32 cellular contexts compared by ENCODE assay signal in the genomic region with DNA sequence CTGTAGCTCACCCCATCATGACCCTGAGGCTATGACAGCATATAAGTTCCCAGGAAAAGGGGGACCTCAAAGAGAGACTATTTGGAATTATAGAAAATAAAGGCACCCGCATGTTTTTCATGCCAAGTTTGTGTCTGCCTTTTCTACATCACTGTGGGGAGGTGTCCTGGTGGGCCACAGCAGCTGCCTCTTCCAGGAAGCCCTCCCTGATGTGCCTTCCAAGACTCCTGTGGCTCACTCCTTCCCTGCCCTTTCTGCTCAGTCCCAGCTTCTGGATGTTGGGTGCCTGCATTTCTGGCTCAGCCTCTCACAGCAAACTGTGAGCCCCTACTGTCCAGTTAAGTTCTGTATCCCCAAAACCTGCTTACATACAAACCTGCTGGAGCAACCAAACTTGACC. TPM values are rescaled to one million over a fixed set of nuclear protein-coding genes. Genes with fewer than 3 reads are reported as not detected.
"Had no signal": no experiment of that assay in that cellular context is flagged by ENCODE, and none has a peak within 500 bp of the region (broad histone marks: within the 10 kb centered on the region; RNA-seq: fewer than 3 reads in every experiment).

No MANE protein-coding gene starts in this region.

- H3K79me2 ChIP-seq: hepatocyte had no signal

- H3K4me1 ChIP-seq: gastrocnemius medialis, psoas muscle, testis had no signal

- H3K36me3 Mint-ChIP-seq: memory B cell; mesothelial cell of epicardium; stimulated activated memory B cell treated with anti-CD40 and anti-IgM and Interleukin-4, amounts not matched to agents 10 μg/mL and 1 μg/mL and 100 μg/mL, for 72 hours had no signal

- FAIRE-seq: colon, urothelium cell line had no signal

- H3K27ac Mint-ChIP-seq: dendritic cell treated with granulocyte-macrophage colony-stimulating factor and Interleukin-4, amounts not matched to agents 40 ng/mL and 50 ng/mL, for 4 days; endodermal cell; memory B cell; mesothelial cell of epicardium; naive B cell; nephron progenitor cell; stimulated activated memory B cell treated with anti-CD40 and anti-IgM and Interleukin-4, amounts not matched to agents 10 μg/mL and 1 μg/mL and 100 μg/mL, for 72 hours had no signal

- H3K4me3 Mint-ChIP-seq: dendritic cell treated with granulocyte-macrophage colony-stimulating factor and Interleukin-4, amounts not matched to agents 40 ng/mL and 50 ng/mL, for 4 days; endodermal cell; memory B cell; mesothelial cell of epicardium; naive B cell; nephron progenitor cell; stimulated activated memory B cell treated with anti-CD40 and anti-IgM and Interleukin-4, amounts not matched to agents 10 μg/mL and 1 μg/mL and 100 μg/mL, for 72 hours had no signal

- ATAC-seq: esophagus mucosa; gastrocnemius medialis; heart left ventricle; left colon; left ventricle myocardium superior; mucosa of descending colon; psoas muscle; right cardiac atrium; stimulated activated memory B cell treated with anti-CD40 and anti-IgM and Interleukin-4, amounts not matched to agents 10 μg/mL and 1 μg/mL and 100 μg/mL, for 72 hours; stimulated activated naive CD8-positive, alpha-beta T cell treated with anti-CD3 and anti-CD28 coated beads, Interleukin-15, Interleukin-2, amounts not matched to agents 100 U/mL and 50 U/mL, for 24 hours had no signal

- H3K4me3 ChIP-seq: gastrocnemius medialis, heart left ventricle, hepatocyte, lung, mucosa of descending colon, psoas muscle, skin epidermis, spleen, testis, tibial artery, upper lobe of left lung had no signal

- DNase-seq: central memory CD4-positive, alpha-beta T cell; effector CD8-positive, alpha-beta T cell; foreskin fibroblast; gastrocnemius medialis; left ventricle myocardium superior; mucosa of descending colon; naive B cell; nephron progenitor cell; psoas muscle; right cardiac atrium; stimulated activated CD4-positive, alpha-beta T cell treated with anti-CD3 and anti-CD28 coated beads, Interleukin-4, amount 100 ng/mL, for 4 hours; stimulated activated naive CD8-positive, alpha-beta T cell treated with anti-CD3 and anti-CD28 coated beads, Interleukin-15, Interleukin-2, amounts not matched to agents 100 U/mL and 50 U/mL, for 24 hours; testis; upper lobe of left lung had no signal

- H3K36me3 ChIP-seq: gastrocnemius medialis, heart left ventricle, neutrophil, spleen, tibial artery, upper lobe of left lung had no signal

- H3K9me3 Mint-ChIP-seq: endodermal cell had no signal

- H3K27me3 ChIP-seq: hepatocyte, testis, upper lobe of left lung had no signal

- H3K9me3 ChIP-seq: gastrocnemius medialis, mucosa of descending colon, neutrophil, psoas muscle, testis, upper lobe of left lung had no signal

- H3K27ac ChIP-seq: epithelial cell of prostate, gastrocnemius medialis, heart left ventricle, hepatocyte, neutrophil, psoas muscle, skin epidermis, spleen, testis, tibial artery, upper lobe of left lung had no signal

- H3K4me1 Mint-ChIP-seq: endodermal cell, memory B cell had no signal

- H3K4me2 ChIP-seq: hepatocyte had no signal

- H2AFZ ChIP-seq: hepatocyte had no signal

RNA-seq across cellular contexts. Expression of a gene that starts 36.3 kb away (rescaled TPM):
- total RNA-seq: glomerular endothelial cell had no signal
